ENCODE assay signal across 8 cellular contexts in genomic region chr19:55504252-55504603, GRCh38. TPM values are rescaled to one million over a fixed set of nuclear protein-coding genes. Genes with fewer than 3 reads are reported as not detected.
DNase-seq lines count a peak whose midpoint lies in the region; ATAC-seq and TF ChIP-seq lines count a peak whose summit lies in the region.

No MANE protein-coding gene starts in this region.

- peak overlapping the region in 2 of 5 experiments; percentile 17 to 56 for H3K27ac Mint-ChIP-seq in brain

- H3K36me3 Mint-ChIP-seq in brain: no peaks in the 10 kb centered on the region

- H3K27me3 ChIP-seq in BLaER1 treated with 17β-estradiol and CSF1 and Interleukin-3, amounts not matched to agents 10 nM and 100 nM: no peaks in the 10 kb centered on the region
- H3K27me3 ChIP-seq in HL-60 (ENCODE audit: insufficient read depth, poor library complexity, severe bottlenecking): peaks cover 3% of the 10 kb centered on the region
- H3K27me3 ChIP-seq in neural cell (ENCODE audit: insufficient read depth, low read depth, low read length): no peaks in the 10 kb centered on the region

- H3K9me3 ChIP-seq in BLaER1 treated with 17β-estradiol and CSF1 and Interleukin-3, amounts not matched to agents 10 nM and 100 nM (replicated peaks in 1 of 11): peaks cover 0 to 4% (median 0%) of the 10 kb centered on the region in 11 experiments; a peak in 1 of 22 replicates
- no peaks in the 10 kb centered on the region for H3K9me3 ChIP-seq in neural cell (ENCODE audit: low read length)

- H3K4me1 ChIP-seq in BLaER1 treated with 17β-estradiol and CSF1 and Interleukin-3, amounts not matched to agents 10 nM and 100 nM: peaks cover 0 to 47% (median 20%) of the 10 kb centered on the region in 10 experiments; a peak in 17 of 20 replicates

- no peaks in the 10 kb centered on the region for H3K9me2 ChIP-seq in neural cell (ENCODE audit: insufficient read depth, low read length)

- H3K36me3 ChIP-seq in BLaER1 treated with 17β-estradiol and CSF1 and Interleukin-3, amounts not matched to agents 10 nM and 100 nM: no peaks in the 10 kb centered on the region
- no peaks in the 10 kb centered on the region for H3K36me3 ChIP-seq in neural cell (ENCODE audit: insufficient read depth, low read length)

- peaks cover 10% of the 10 kb centered on the region for H3K4me1 Mint-ChIP-seq in brain

- TF ChIP-seq EP300 in neural cell (conservative IDR thresholded peaks at IDR 0.05; ENCODE audit: poor library complexity, severe bottlenecking): no peak

- H3K4me3 Mint-ChIP-seq in brain: peak overlapping the region; percentile 65 to 80 (median 75)

- peak overlapping the region in 3 of 11 experiments; percentile 53 to 73 (median 59); a peak in 4 of 22 replicates for H3K27ac ChIP-seq in BLaER1 treated with 17β-estradiol and CSF1 and Interleukin-3, amounts not matched to agents 10 nM and 100 nM
- H3K27ac ChIP-seq in HL-60 (replicated peaks) (no peak overlapping the region), neural cell (ENCODE audit: low read length) (no peak overlapping the region)

- H3K9ac ChIP-seq in BLaER1 treated with 17β-estradiol and CSF1 and Interleukin-3, amounts not matched to agents 10 nM and 100 nM: peak overlapping the region in 9 of 11 experiments; percentile 29 to 79 (median 75); a peak in 12 of 22 replicates
- H3K9ac ChIP-seq in neural cell (ENCODE audit: low read length): no peak overlapping the region

- no peaks in the 10 kb centered on the region for H3F3A ChIP-seq in neural cell (ENCODE audit: insufficient read depth, low read length, poor library complexity, severe bottlenecking)

- DNase-seq in HL-60 (ENCODE audit: low read depth in 1 of 2, low spot score in 1 of 2) (no peak), NOMO-1 treated with DMSO at 0.1 percent for 48 hours (lab: John Stamatoyannopoulos, UW; ENCODE audit: unreplicated experiment) (no peak), NCI-H345 treated with DMSO at 0.1 percent for 48 hours (lab: John Stamatoyannopoulos, UW; ENCODE audit: unreplicated experiment) (no peak)
- DNase-seq in NK-92 treated with Interleukin-12 subunit alpha and Interleukin-12 subunit beta, amount 100 ng/mL, for 24 hours (lab: John Stamatoyannopoulos, UW): no peak

- no peaks in the 10 kb centered on the region for H3K79me2 ChIP-seq in neural cell (replicated peaks; ENCODE audit: insufficient read depth, low read length)

- peaks cover 0 to 11% (median 3%) of the 10 kb centered on the region in 5 experiments for H3K9me3 Mint-ChIP-seq in brain

- peak overlapping the region; percentile 46 to 72 (median 56); a peak in 17 of 20 replicates for H3K4me3 ChIP-seq in BLaER1 treated with 17β-estradiol and CSF1 and Interleukin-3, amounts not matched to agents 10 nM and 100 nM
- H3K4me3 ChIP-seq in HL-60 (replicated peaks; ENCODE audit: insufficient read depth, low read length) (peak overlapping the region; percentile 35; the same call in 1 of the 2 replicates), neural cell (ENCODE audit: low read length) (peak overlapping the region; percentile 61)

- TF ChIP-seq CTCF in HL-60 (IDR thresholded peaks at IDR 0.05; ENCODE audit: insufficient read depth, low read length) (no peak), brain (conservative IDR thresholded peaks at IDR 0.05) (peak in 1 of 2 experiments; percentile 43), neural cell (IDR thresholded peaks at IDR 0.05; ENCODE audit: poor library complexity, severe bottlenecking) (no peak)

- no peak for ATAC-seq in GM21723 (IDR thresholded peaks at IDR 0.05; ENCODE audit: unreplicated experiment)

- H3K27me3 Mint-ChIP-seq in brain: peaks cover 2% of the 10 kb centered on the region

- H3K4me2 ChIP-seq in BLaER1 treated with 17β-estradiol and CSF1 and Interleukin-3, amounts not matched to agents 10 nM and 100 nM: peak overlapping the region; percentile 40 to 77 (median 65); a peak in 21 of 22 replicates
- no peak overlapping the region for H3K4me2 ChIP-seq in neural cell (ENCODE audit: low read length)

- no peak overlapping the region for H2AFZ ChIP-seq in neural cell (ENCODE audit: low read depth, low read length)

- no peak for TF ChIP-seq RAD21 in neural cell (conservative IDR thresholded peaks at IDR 0.05)

- no peaks in the 10 kb centered on the region for H4K20me1 ChIP-seq in BLaER1 treated with 17β-estradiol and CSF1 and Interleukin-3, amounts not matched to agents 10 nM and 100 nM
- H4K20me1 ChIP-seq in neural cell (ENCODE audit: insufficient read depth): no peaks in the 10 kb centered on the region

TF ChIP-seq in neural cell, 6 proteins besides CTCF, POLR2A, EP300 and RAD21:
- TF ChIP-seq MXI1 (conservative IDR thresholded peaks at IDR 0.05; ENCODE audit: poor library complexity, severe bottlenecking) (no peak), SMC3 (conservative IDR thresholded peaks at IDR 0.05; ENCODE audit: poor library complexity) (peak; percentile 4)

RNA-seq across cellular contexts. Expression of gene SSC5D, which starts 16.0 kb away (rescaled TPM):
- polyA plus RNA-seq in brain (ENCODE audit: insufficient read depth, low read depth, low replicate concordance) (2.6 TPM), neural cell (0.45 and 1.4 TPM in 2 replicates)
- polyA minus RNA-seq in neural cell: 0.81 and 1.5 TPM in 2 replicates

RNA-seq across cellular contexts. Expression of gene NAT14, which starts 19.2 kb away (rescaled TPM):
- polyA plus RNA-seq in brain (ENCODE audit: insufficient read depth, low read depth, low replicate concordance): 95.6 TPM
- 129 and 145 TPM in 2 replicates for polyA plus RNA-seq in neural cell
- polyA minus RNA-seq in neural cell: 31.1 and 39.7 TPM in 2 replicates

RNA-seq across cellular contexts. Expression of gene ZNF628, which starts 27.8 kb away (rescaled TPM):
- 6.5 TPM for polyA plus RNA-seq in brain (ENCODE audit: insufficient read depth, low read depth, low replicate concordance)
- 0.37 and 0.68 TPM in 2 replicates for polyA plus RNA-seq in neural cell
- 1.5 and 1.9 TPM in 2 replicates for polyA minus RNA-seq in neural cell

RNA-seq across cellular contexts. Expression of gene SBK2, which starts 32.7 kb away (rescaled TPM):
- polyA plus RNA-seq in brain (ENCODE audit: insufficient read depth, low read depth, low replicate concordance): not detected
- not detected in 2 replicates for polyA plus RNA-seq in neural cell
- polyA minus RNA-seq in neural cell: not detected in 2 replicates

RNA-seq across cellular contexts. Expression of gene C19orf85, which starts 39.7 kb away (rescaled TPM):
- 3.1 TPM for polyA plus RNA-seq in brain (ENCODE audit: insufficient read depth, low read depth, low replicate concordance)
- polyA plus RNA-seq in neural cell: 0.19 and 3.0 TPM in 2 replicates
- polyA minus RNA-seq in neural cell: not detected in 2 replicates
